Comparison of ENCODE assay signal across 8 cellular contexts in the genomic region with DNA sequence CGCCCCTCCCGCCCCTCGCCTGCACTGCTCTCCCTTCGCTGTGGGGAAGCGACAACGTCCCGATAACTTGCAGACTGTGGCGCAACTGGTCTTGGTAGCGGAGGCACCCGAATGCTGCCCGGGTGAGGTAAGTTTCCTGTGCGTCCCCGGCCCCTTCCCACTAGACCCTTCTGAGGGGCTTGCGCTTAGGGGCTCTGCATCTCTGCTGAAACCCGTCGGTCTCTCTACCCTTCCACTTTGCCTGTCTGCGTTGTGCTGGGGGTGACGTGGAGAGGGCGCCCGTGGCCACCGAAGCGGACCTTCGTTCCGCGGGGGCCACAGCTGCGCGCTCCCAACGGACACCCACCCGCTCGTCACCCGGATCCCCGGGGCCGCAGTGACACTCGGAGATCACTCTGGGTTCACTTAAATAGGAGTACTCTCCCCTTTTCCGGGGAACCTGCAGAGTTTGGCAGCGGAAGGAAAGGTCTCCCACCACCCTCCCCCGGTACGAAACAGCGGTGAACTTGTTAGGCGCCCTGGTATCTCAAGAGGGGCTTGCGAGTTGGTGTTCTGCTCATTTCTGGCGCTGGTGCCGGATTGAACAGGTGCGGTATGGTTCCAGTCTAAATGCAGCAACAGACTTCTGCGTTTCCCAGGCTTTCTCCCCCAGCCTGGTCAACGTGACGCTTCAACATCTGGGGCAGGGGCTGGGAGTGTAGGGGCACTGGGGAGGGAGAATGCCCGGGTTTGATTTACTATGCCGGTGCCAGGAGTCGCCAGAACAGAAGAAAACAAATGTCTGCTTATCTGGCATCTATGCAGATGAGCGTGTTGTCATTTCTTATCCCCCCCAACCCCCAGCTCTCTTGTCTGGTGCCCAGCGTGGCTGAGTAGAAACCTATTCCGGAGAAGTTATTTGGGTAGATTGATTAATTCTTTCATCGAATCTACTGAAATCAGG. TPM values are rescaled to one million over a fixed set of nuclear protein-coding genes. Genes with fewer than 3 reads are reported as not detected.
A peak's percentile ranks its signal among the peaks of the same experiment; 100 is the strongest.
DNase-seq lines count a peak whose midpoint lies in the region; TF ChIP-seq lines count a peak whose summit lies in the region.

No MANE protein-coding gene starts in this region.

- TF ChIP-seq POLR2A in suprapubic skin (IDR thresholded peaks at IDR 0.05) = no peak

- TF ChIP-seq RAD21 in liver (IDR thresholded peaks at IDR 0.05) = no peak

- H3K4me3 ChIP-seq in cardiac fibroblast (replicated peaks in 1 of 2; ENCODE audit: low read depth in 2 of 2, low read length in 2 of 2) (peak overlapping the region; percentile 44 to 46), liver (ENCODE audit: low read depth in 1 of 3, low read length in 3 of 3) (peak overlapping the region in 2 of 3 donors; percentile 41 to 72), suprapubic skin (peak overlapping the region; percentile 76)

- CTCF ChIA-PET in HEK293T (lab: Yijun Ruan, JAX) = no interaction called here

- peaks cover 4 to 20% (median 13%) of the 10 kb centered on the region in 4 donors for H3K4me1 ChIP-seq in liver (ENCODE audit: control insufficient read depth in 4 of 4, insufficient read depth in 4 of 4, low read length in 3 of 4)
- peaks cover 21% of the 10 kb centered on the region for H3K4me1 ChIP-seq in suprapubic skin

- H3K27ac ChIP-seq in liver (ENCODE audit: low read depth in 1 of 2, low read length in 2 of 2) (no peak overlapping the region), suprapubic skin (peak overlapping the region; percentile 67)

- POLR2A ChIA-PET in HEK293T (lab: Yijun Ruan, JAX) = no interaction called here

- no peaks in the 10 kb centered on the region for H3K36me3 ChIP-seq in liver (ENCODE audit: control insufficient read depth in 4 of 4, insufficient read depth in 3 of 4, low read depth in 1 of 4, low read length in 3 of 4)
- no peaks in the 10 kb centered on the region for H3K36me3 ChIP-seq in suprapubic skin

- no peak for TF ChIP-seq EP300 in suprapubic skin (IDR thresholded peaks at IDR 0.05)

- WGBS in liver = 2% methylated on average over 54 of the region's 54 CpGs
- WGBS in suprapubic skin = 2% methylated on average over 20 of the region's 54 CpGs

- TF ChIP-seq CTCF in GM13976 (IDR thresholded peaks at IDR 0.05; ENCODE audit: borderline replicate concordance, control extremely low read depth, extremely low read depth, insufficient read depth, missing control alignments) (peak; percentile 44), cardiac fibroblast (IDR thresholded peaks at IDR 0.05; ENCODE audit: low read depth, low read length) (no peak), liver (IDR thresholded peaks at IDR 0.05; ENCODE audit: low read depth, low read length, missing input control) (no peak), suprapubic skin (IDR thresholded peaks at IDR 0.05) (no peak)

- no peak overlapping the region for H3K9ac ChIP-seq in liver (ENCODE audit: low read depth in 1 of 2, low read length in 2 of 2)

- no peaks in the 10 kb centered on the region for H3K9me3 ChIP-seq in liver (ENCODE audit: control insufficient read depth in 4 of 4, low read length in 3 of 4)
- no peaks in the 10 kb centered on the region for H3K9me3 ChIP-seq in suprapubic skin

- in situ Hi-C loops in GM13976 (cut with MboI; ENCODE audit: low sequenced_read_pairs, unreplicated experiment) = loop anchor here (10.0 to 25.0 kb wide), 3 partner anchors 89 to 481 kb away; no protein-coding TSS in a partner anchor

- DNase-seq in GM13976 (ENCODE audit: low spot score) (peak; percentile 58), HEK293T (ENCODE audit: extremely low spot score) (peak; percentile 14), NCI-H526 treated with DMSO at 0.1 percent for 48 hours (lab: John Stamatoyannopoulos, UW) (peak; percentile 37), cardiac fibroblast (ENCODE audit: low read depth in 2 of 2) (peak; percentile 8), suprapubic skin (ENCODE audit: low spot score in 2 of 2) (no peak), GF-D8 (lab: John Stamatoyannopoulos, UW) (no peak), inferior parietal cortex (ENCODE audit: extremely low spot score) (no peak)

- H3K27me3 ChIP-seq in liver (ENCODE audit: control insufficient read depth in 4 of 4, insufficient read depth in 4 of 4, low read length in 3 of 4) (peaks cover 0 to 38% (median 6%) of the 10 kb centered on the region in 4 donors), suprapubic skin (peaks cover 57% of the 10 kb centered on the region)

TF ChIP-seq in HEK293T, 16 proteins besides CTCF, POLR2A, EP300 and RAD21:
- TF ChIP-seq FOXK2 (IDR thresholded peaks at IDR 0.05) (no peak), FOXA1 (IDR thresholded peaks at IDR 0.05) (no peak), HDGF (IDR thresholded peaks at IDR 0.05; ENCODE audit: borderline replicate concordance) (no peak), SP1 (IDR thresholded peaks at IDR 0.05) (no peak), CTBP1 (IDR thresholded peaks at IDR 0.05; ENCODE audit: borderline replicate concordance) (no peak), BHLHE40 (IDR thresholded peaks at IDR 0.05; ENCODE audit: borderline replicate concordance) (no peak), SUZ12 (IDR thresholded peaks at IDR 0.05) (no peak)
- TF ChIP-seq, protein P1, sequence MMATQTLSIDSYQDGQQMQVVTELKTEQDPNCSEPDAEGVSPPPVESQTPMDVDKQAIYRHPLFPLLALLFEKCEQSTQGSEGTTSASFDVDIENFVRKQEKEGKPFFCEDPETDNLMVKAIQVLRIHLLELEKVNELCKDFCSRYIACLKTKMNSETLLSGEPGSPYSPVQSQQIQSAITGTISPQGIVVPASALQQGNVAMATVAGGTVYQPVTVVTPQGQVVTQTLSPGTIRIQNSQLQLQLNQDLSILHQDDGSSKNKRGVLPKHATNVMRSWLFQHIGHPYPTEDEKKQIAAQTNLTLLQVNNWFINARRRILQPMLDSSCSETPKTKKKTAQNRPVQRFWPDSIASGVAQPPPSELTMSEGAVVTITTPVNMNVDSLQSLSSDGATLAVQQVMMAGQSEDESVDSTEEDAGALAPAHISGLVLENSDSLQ (IDR thresholded peaks at IDR 0.05) = no peak

TF ChIP-seq in liver, 16 proteins besides CTCF, POLR2A, EP300 and RAD21:
- TF ChIP-seq HNF4G (IDR thresholded peaks at IDR 0.05) (no peak), RXRA (IDR thresholded peaks at IDR 0.05) (no peak), NR2F2 (IDR thresholded peaks at IDR 0.05) (no peak), JUND (IDR thresholded peaks at IDR 0.05) (no peak), TAF1 (conservative IDR thresholded peaks at IDR 0.05) (no peak), GABPA (IDR thresholded peaks at IDR 0.05 in 1 of 2, conservative IDR thresholded peaks at IDR 0.05 in 1 of 2) (no peak), SP1 (IDR thresholded peaks at IDR 0.05) (no peak), FOXA2 (IDR thresholded peaks at IDR 0.05) (no peak), YY1 (IDR thresholded peaks at IDR 0.05) (no peak), EGR1 (IDR thresholded peaks at IDR 0.05; ENCODE audit: low read depth in 2 of 2) (no peak), FOXA1 (IDR thresholded peaks at IDR 0.05) (no peak)
- TF ChIP-seq, protein P2, sequence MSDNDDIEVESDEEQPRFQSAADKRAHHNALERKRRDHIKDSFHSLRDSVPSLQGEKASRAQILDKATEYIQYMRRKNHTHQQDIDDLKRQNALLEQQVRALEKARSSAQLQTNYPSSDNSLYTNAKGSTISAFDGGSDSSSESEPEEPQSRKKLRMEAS (IDR thresholded peaks at IDR 0.05) = no peak
- TF ChIP-seq, protein P3, sequence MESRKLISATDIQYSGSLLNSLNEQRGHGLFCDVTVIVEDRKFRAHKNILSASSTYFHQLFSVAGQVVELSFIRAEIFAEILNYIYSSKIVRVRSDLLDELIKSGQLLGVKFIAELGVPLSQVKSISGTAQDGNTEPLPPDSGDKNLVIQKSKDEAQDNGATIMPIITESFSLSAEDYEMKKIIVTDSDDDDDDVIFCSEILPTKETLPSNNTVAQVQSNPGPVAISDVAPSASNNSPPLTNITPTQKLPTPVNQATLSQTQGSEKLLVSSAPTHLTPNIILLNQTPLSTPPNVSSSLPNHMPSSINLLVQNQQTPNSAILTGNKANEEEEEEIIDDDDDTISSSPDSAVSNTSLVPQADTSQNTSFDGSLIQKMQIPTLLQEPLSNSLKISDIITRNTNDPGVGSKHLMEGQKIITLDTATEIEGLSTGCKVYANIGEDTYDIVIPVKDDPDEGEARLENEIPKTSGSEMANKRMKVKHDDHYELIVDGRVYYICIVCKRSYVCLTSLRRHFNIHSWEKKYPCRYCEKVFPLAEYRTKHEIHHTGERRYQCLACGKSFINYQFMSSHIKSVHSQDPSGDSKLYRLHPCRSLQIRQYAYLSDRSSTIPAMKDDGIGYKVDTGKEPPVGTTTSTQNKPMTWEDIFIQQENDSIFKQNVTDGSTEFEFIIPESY (IDR thresholded peaks at IDR 0.05) = no peak
- TF ChIP-seq, protein P4, sequence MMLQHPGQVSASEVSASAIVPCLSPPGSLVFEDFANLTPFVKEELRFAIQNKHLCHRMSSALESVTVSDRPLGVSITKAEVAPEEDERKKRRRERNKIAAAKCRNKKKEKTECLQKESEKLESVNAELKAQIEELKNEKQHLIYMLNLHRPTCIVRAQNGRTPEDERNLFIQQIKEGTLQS (IDR thresholded peaks at IDR 0.05) = no peak
- TF ChIP-seq, protein P5, sequence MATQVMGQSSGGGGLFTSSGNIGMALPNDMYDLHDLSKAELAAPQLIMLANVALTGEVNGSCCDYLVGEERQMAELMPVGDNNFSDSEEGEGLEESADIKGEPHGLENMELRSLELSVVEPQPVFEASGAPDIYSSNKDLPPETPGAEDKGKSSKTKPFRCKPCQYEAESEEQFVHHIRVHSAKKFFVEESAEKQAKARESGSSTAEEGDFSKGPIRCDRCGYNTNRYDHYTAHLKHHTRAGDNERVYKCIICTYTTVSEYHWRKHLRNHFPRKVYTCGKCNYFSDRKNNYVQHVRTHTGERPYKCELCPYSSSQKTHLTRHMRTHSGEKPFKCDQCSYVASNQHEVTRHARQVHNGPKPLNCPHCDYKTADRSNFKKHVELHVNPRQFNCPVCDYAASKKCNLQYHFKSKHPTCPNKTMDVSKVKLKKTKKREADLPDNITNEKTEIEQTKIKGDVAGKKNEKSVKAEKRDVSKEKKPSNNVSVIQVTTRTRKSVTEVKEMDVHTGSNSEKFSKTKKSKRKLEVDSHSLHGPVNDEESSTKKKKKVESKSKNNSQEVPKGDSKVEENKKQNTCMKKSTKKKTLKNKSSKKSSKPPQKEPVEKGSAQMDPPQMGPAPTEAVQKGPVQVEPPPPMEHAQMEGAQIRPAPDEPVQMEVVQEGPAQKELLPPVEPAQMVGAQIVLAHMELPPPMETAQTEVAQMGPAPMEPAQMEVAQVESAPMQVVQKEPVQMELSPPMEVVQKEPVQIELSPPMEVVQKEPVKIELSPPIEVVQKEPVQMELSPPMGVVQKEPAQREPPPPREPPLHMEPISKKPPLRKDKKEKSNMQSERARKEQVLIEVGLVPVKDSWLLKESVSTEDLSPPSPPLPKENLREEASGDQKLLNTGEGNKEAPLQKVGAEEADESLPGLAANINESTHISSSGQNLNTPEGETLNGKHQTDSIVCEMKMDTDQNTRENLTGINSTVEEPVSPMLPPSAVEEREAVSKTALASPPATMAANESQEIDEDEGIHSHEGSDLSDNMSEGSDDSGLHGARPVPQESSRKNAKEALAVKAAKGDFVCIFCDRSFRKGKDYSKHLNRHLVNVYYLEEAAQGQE (IDR thresholded peaks at IDR 0.05) = no peak
TF ChIP-seq in liver: peak in this region for 0.

RNA-seq across cellular contexts. Expression of a gene that starts 0.9 kb away (rescaled TPM):
- total RNA-seq in liver (10 to 100 TPM in 1 of 2 donors, under 1 TPM in 1; 0.33 to 30.9 TPM), suprapubic skin (1 to 10 TPM; 1.7 to 7.8 (median 3.4) TPM)
- polyA plus RNA-seq in liver = under 1 TPM; 0.09 to 0.24 TPM

Comparison
In these comparisons a context has a peak if more than half of its experiments do, and no peak if none do; other contexts are left out.
1. DNase-seq: peak in GM13976 (single experiment), HEK293T (single experiment), NCI-H526 treated with DMSO at 0.1 percent for 48 hours (single experiment) and cardiac fibroblast (2 of 2); none in suprapubic skin (0 of 2), GF-D8 (single experiment) and inferior parietal cortex (single experiment).
2. Peak in every context shown above with its lines, with median percentiles within 50 percentile points of each other: H3K4me3 ChIP-seq.